In genomic region chr1:178772952-178773351, GRCh38 we compare ENCODE assay signal across 9 cellular contexts.
"Had no signal": no experiment of that assay in that cellular context is flagged by ENCODE, and none has a peak within 500 bp of the region (broad histone marks: within the 10 kb centered on the region; RNA-seq: fewer than 3 reads in every experiment).

No MANE protein-coding gene starts in this region.

- DNase-seq: GM23248, GOT3, H7, HFFc6, KG1 had no signal

- H3K9me3 ChIP-seq: HAP-1 had no signal

- H2AFZ ChIP-seq: GM23248 had no signal

- H3K27ac Mint-ChIP-seq: HFFc6 had no signal

- H3K9me3 Mint-ChIP-seq: HFFc6 had no signal

- H3K27me3 Mint-ChIP-seq: IgD-negative memory B cell had no signal

- H3K4me3 Mint-ChIP-seq: HFFc6 had no signal

- H3K4me1 ChIP-seq: HAP-1 had no signal

- H3K36me3 ChIP-seq: HAP-1 had no signal

- H3K9ac ChIP-seq: GM23248 had no signal

- H3K27ac ChIP-seq: GM23248, HL-60 had no signal

- ATAC-seq: HCT116 had no signal

- H3K4me3 ChIP-seq: GM23248, HAP-1 had no signal
